8 cellular contexts compared by ENCODE assay signal in the genomic region with DNA sequence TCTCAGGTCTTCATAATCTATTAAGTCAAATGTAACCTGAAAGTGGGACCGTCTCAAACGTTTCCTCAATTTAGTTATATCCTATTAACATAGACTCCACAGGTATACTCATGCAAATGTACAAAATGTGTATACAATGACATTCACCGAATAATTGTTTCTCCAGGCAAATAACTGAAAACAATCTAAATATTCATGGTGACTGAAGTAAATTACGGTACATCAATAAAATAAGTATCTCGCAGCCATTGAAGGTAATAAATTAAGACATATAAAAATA. TPM values are rescaled to one million over a fixed set of nuclear protein-coding genes. Genes with fewer than 3 reads are reported as not detected.
DNase-seq lines count a peak whose midpoint lies in the region; ATAC-seq, FAIRE-seq and TF ChIP-seq lines count a peak whose summit lies in the region.

No MANE protein-coding gene starts in this region.

- no peaks in the 10 kb centered on the region for H3K27me3 ChIP-seq in PC-3 (ENCODE audit: low read length)
- no peaks in the 10 kb centered on the region for H3K27me3 ChIP-seq in pancreas

- H3K9me2 ChIP-seq in PC-3 (replicated peaks; ENCODE audit: low read length) = no peaks in the 10 kb centered on the region

- peaks cover 62% of the 10 kb centered on the region for H3K36me3 Mint-ChIP-seq in Calu3 (ENCODE audit: insufficient read depth, unreplicated experiment)

- H3K4me2 ChIP-seq in PC-3 (ENCODE audit: low read length) = peak overlapping the region; percentile 99

- H3K9me3 ChIP-seq in PC-3 (ENCODE audit: low read length) = no peaks in the 10 kb centered on the region
- no peaks in the 10 kb centered on the region for H3K9me3 ChIP-seq in pancreas

- peak overlapping the region; percentile 99 for H3K9ac ChIP-seq in PC-3 (ENCODE audit: low read length)

- WGBS in pancreas, 2 donors = 1 to 3% methylated on average over 5 of the region's 5 CpGs

- H3K36me3 ChIP-seq in PC-3 (ENCODE audit: low read depth, low read length) (peaks cover 28% of the 10 kb centered on the region; the same call in 1 of the 2 replicates), pancreas (peaks cover 0 to 12% (median 0%) of the 10 kb centered on the region in 3 donors)

- peak overlapping the region; percentile 93 for H3K4me3 ChIP-seq in PC-3 (ENCODE audit: low read length)
- peak overlapping the region; percentile 92 for H3K4me3 ChIP-seq in epithelial cell of proximal tubule (ENCODE audit: low read depth, low read length)
- peak overlapping the region; percentile 59 to 78 (median 71) for H3K4me3 ChIP-seq in pancreas

- H3K4me1 Mint-ChIP-seq in Calu3 (ENCODE audit: low read depth, unreplicated experiment) = peaks cover 14% of the 10 kb centered on the region

- DNase-seq in Calu3 = no peak
- no peak for DNase-seq in PC-3
- no peak for DNase-seq in epithelial cell of proximal tubule (ENCODE audit: low read depth)
- no peak for DNase-seq in pancreas
- DNase-seq in GM19239 (ENCODE audit: insufficient read length, low spot score) = no peak
- no peak for DNase-seq in HUDEP-2 (lab: John Stamatoyannopoulos, UW; ENCODE audit: unreplicated experiment in 76 of 76)
- no peak for DNase-seq in GF-D8 (lab: John Stamatoyannopoulos, UW)

- H3K27ac ChIP-seq in PC-3 (ENCODE audit: low read length) (peak overlapping the region; percentile 79), pancreas (peak overlapping the region in 2 of 4 donors; percentile 25 to 46)

- peak overlapping the region; percentile 99 for H3K27ac Mint-ChIP-seq in Calu3 (ENCODE audit: unreplicated experiment)

- no peaks in the 10 kb centered on the region for H3K9me3 Mint-ChIP-seq in Calu3 (ENCODE audit: low read depth, unreplicated experiment)

- peak overlapping the region; percentile 73 for H2AFZ ChIP-seq in PC-3 (ENCODE audit: low read length)

- BruUV-seq in Calu3 (replicated peaks; lab: Mats Ljungman, UMichigan) (TSS peak; percentile 70), PC-3 (replicated peaks; lab: Mats Ljungman, UMichigan) (TSS peak; percentile 70)

- no peak for ATAC-seq in PC-3
- no peak for ATAC-seq in pancreas
- ATAC-seq in GM19452 (IDR thresholded peaks at IDR 0.05; ENCODE audit: unreplicated experiment) = no peak

- TF ChIP-seq CTCF in Calu3 (IDR thresholded peaks at IDR 0.05; ENCODE audit: unreplicated experiment) (no peak), PC-3 (conservative IDR thresholded peaks at IDR 0.05; ENCODE audit: low read depth, low read length) (no peak), epithelial cell of proximal tubule (conservative IDR thresholded peaks at IDR 0.05; ENCODE audit: low read depth, low read length) (no peak), pancreas (IDR thresholded peaks at IDR 0.05) (no peak)

- H3F3A ChIP-seq in PC-3 (ENCODE audit: low read length, unreplicated experiment) = no peaks in the 10 kb centered on the region

- POLR2A ChIA-PET in PC-3 (lab: Charles Lee; ENCODE audit: unreplicated experiment) = no interaction called here

- peak overlapping the region; percentile 93 for H3K4me3 Mint-ChIP-seq in Calu3 (ENCODE audit: low read depth, unreplicated experiment)

- H3K27me3 Mint-ChIP-seq in Calu3 (ENCODE audit: unreplicated experiment) = no peaks in the 10 kb centered on the region

- FAIRE-seq in pancreas (lab: Jason Lieb, UNC) (no peak), GM19239 (lab: Jason Lieb, UNC) (no peak)

- intact Hi-C loops in Calu3 (cut with micrococcal nuclease; ENCODE audit: unreplicated experiment) = no loop called here
- intact Hi-C loops in PC-3 (cut with micrococcal nuclease) = no loop called here
- intact Hi-C loops in pancreas (cut with DNase I) = no loop called here

- H3K4me1 ChIP-seq in PC-3 (ENCODE audit: insufficient read depth, low read length) (peaks cover 21% of the 10 kb centered on the region), pancreas (peaks cover 0 to 18% (median 9%) of the 10 kb centered on the region in 3 donors)

- H4K20me1 ChIP-seq in PC-3 (ENCODE audit: low read length) = peaks cover 24% of the 10 kb centered on the region

- H3K79me2 ChIP-seq in PC-3 (ENCODE audit: low read length) = peaks cover 63% of the 10 kb centered on the region

- CTCF ChIA-PET in Calu3 (lab: Charles Lee) (no interaction called here), PC-3 (lab: Charles Lee) (no interaction called here)

RNA-seq across cellular contexts. Expression of a gene that starts 0.5 kb away (rescaled TPM):
- total RNA-seq in Calu3 (2022) = 130 TPM in 2 replicates
- 128 and 148 TPM in 2 replicates for total RNA-seq in PC-3 (2014; rRNA removed)
- total RNA-seq in epithelial cell of proximal tubule = 98.2 and 185 TPM in 2 replicates
- total RNA-seq in pancreas = 10 to 100 TPM; 25.9 to 89.3 (median 42.2) TPM
- polyA plus RNA-seq in pancreas = 10 to 100 TPM; 16.8 to 30.9 TPM

RNA-seq across cellular contexts. Expression of a gene that starts 32.1 kb away (rescaled TPM):
- total RNA-seq in Calu3 (2022) (37.1 and 42.9 TPM in 2 replicates), PC-3 (2014; rRNA removed) (21.0 and 22.5 TPM in 2 replicates), epithelial cell of proximal tubule (19.8 and 26.9 TPM in 2 replicates), pancreas (10 to 100 TPM in 5 of 6 donors, 1 to 10 TPM in 1; 9.7 to 20.0 (median 13.3) TPM)
- polyA plus RNA-seq in pancreas = 10 to 100 TPM; 15.5 to 20.6 TPM

RNA-seq across cellular contexts. Expression of a gene that starts 32.7 kb away (rescaled TPM):
- total RNA-seq in Calu3 (2022) = 5.3 and 7.2 TPM in 2 replicates
- total RNA-seq in PC-3 (2014; rRNA removed) = 2.7 and 8.3 TPM in 2 replicates
- 4.4 and 6.9 TPM in 2 replicates for total RNA-seq in epithelial cell of proximal tubule
- 1 to 10 TPM; 1.0 to 2.7 (median 2.3) TPM for total RNA-seq in pancreas
- polyA plus RNA-seq in pancreas = 1 to 10 TPM in 1 of 2 donors, under 1 TPM in 1; 0.46 to 1.1 TPM
